In genomic region chr2:23446916-23447315, GRCh38 we compare ENCODE assay signal across 24 cellular contexts.
"Had no signal": no experiment of that assay in that cellular context is flagged by ENCODE, and none has a peak within 500 bp of the region (broad histone marks: within the 10 kb centered on the region; RNA-seq: fewer than 3 reads in every experiment).

No MANE protein-coding gene starts in this region.

- H3K36me3 ChIP-seq: colonic mucosa, esophagus muscularis mucosa, lower lobe of right lung, pancreas, tibial artery, upper lobe of left lung, vagina had no signal

- H3K27me3 ChIP-seq: colonic mucosa, esophagus muscularis mucosa, pancreas, testis, tibial artery, upper lobe of left lung, vagina had no signal

- DNase-seq: colonic mucosa; effector CD8-positive, alpha-beta T cell; endodermal cell; foreskin melanocyte; glutamatergic neuron; hypothalamus; immature natural killer cell; islet precursor cell; left ventricle myocardium superior; lower lobe of right lung; naive thymus-derived CD8-positive, alpha-beta T cell; nephron progenitor cell; nucleus accumbens; pancreas; retina; stimulated activated CD4-positive, alpha-beta T cell treated with anti-CD3 and anti-CD28 coated beads, Interleukin-2, amount 100 ng/mL, for 24 hours; stimulated activated CD4-positive, alpha-beta T cell treated with anti-CD3 and anti-CD28 coated beads, Interleukin-4, amount 100 ng/mL, for 24 hours; stimulated activated naive CD8-positive, alpha-beta T cell treated with anti-CD3 and anti-CD28 coated beads, Interleukin-15, Interleukin-2, amounts not matched to agents 100 U/mL and 50 U/mL, for 24 hours; substantia nigra; testis; tibial artery; upper lobe of left lung had no signal

- H3K4me1 ChIP-seq: colonic mucosa, pancreas, testis, vagina had no signal

- H3K4me3 ChIP-seq: colonic mucosa, esophagus muscularis mucosa, lower lobe of right lung, pancreas, testis, tibial artery, upper lobe of left lung, vagina had no signal

- H3K9me3 ChIP-seq: colonic mucosa, esophagus muscularis mucosa, pancreas, testis, upper lobe of left lung, vagina had no signal

- H3K27ac ChIP-seq: colonic mucosa, esophagus muscularis mucosa, lower lobe of right lung, pancreas, testis, tibial artery, upper lobe of left lung, vagina had no signal

- FAIRE-seq: pancreas had no signal
